Comparison of ENCODE assay signal across 2 cellular contexts in the genomic region with DNA sequence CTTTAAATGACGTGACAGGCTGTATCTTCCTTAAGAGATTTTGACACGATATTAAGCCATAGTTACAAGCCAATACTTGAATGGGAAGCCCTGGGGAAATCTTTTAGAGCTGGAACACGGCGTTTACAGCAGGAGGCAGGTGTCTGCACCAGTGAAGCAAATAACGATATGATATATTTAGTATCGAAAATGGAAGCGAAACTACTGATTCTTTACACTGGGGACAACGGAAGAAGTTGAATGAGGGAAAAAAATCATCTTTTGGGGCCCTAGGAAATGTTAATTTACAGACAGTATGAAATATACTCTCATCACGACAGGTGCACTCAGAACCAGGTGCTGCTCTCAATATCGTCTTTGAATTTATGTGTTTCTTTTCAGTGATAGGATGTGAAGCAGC.
TF ChIP-seq lines count a peak whose summit lies in the region.

No MANE protein-coding gene starts in this region.

TF ChIP-seq in HepG2, 621 proteins besides CTCF, POLR2A, EP300 and RAD21 (continued from another document):
- TF ChIP-seq, protein P1, sequence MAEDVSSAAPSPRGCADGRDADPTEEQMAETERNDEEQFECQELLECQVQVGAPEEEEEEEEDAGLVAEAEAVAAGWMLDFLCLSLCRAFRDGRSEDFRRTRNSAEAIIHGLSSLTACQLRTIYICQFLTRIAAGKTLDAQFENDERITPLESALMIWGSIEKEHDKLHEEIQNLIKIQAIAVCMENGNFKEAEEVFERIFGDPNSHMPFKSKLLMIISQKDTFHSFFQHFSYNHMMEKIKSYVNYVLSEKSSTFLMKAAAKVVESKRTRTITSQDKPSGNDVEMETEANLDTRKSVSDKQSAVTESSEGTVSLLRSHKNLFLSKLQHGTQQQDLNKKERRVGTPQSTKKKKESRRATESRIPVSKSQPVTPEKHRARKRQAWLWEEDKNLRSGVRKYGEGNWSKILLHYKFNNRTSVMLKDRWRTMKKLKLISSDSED (CRISPR knock-in tag; IDR thresholded peaks at IDR 0.05): no peak
- TF ChIP-seq PITX1 (CRISPR knock-in tag; IDR thresholded peaks at IDR 0.05) (no peak), YEATS4 (CRISPR knock-in tag; IDR thresholded peaks at IDR 0.05; ENCODE audit: borderline replicate concordance) (no peak), JARID2 (CRISPR knock-in tag; IDR thresholded peaks at IDR 0.05; ENCODE audit: insufficient replicate concordance) (no peak), ZNF136 (CRISPR knock-in tag; IDR thresholded peaks at IDR 0.05; ENCODE audit: low read depth) (no peak), ZNF563 (CRISPR knock-in tag; IDR thresholded peaks at IDR 0.05) (no peak), SIX4 (CRISPR knock-in tag; IDR thresholded peaks at IDR 0.05) (no peak), ZFP1 (CRISPR knock-in tag; IDR thresholded peaks at IDR 0.05) (no peak), MTA1 (CRISPR knock-in tag; IDR thresholded peaks at IDR 0.05; ENCODE audit: borderline replicate concordance) (no peak)
- TF ChIP-seq, protein P2, sequence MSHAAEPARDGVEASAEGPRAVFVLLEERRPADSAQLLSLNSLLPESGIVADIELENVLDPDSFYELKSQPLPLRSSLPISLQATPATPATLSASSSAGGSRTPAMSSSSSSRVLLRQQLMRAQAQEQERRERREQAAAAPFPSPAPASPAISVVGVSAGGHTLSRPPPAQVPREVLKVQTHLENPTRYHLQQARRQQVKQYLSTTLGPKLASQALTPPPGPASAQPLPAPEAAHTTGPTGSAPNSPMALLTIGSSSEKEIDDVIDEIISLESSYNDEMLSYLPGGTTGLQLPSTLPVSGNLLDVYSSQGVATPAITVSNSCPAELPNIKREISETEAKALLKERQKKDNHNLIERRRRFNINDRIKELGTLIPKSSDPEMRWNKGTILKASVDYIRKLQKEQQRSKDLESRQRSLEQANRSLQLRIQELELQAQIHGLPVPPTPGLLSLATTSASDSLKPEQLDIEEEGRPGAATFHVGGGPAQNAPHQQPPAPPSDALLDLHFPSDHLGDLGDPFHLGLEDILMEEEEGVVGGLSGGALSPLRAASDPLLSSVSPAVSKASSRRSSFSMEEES (CRISPR knock-in tag; IDR thresholded peaks at IDR 0.05): no peak
- TF ChIP-seq, protein P3, sequence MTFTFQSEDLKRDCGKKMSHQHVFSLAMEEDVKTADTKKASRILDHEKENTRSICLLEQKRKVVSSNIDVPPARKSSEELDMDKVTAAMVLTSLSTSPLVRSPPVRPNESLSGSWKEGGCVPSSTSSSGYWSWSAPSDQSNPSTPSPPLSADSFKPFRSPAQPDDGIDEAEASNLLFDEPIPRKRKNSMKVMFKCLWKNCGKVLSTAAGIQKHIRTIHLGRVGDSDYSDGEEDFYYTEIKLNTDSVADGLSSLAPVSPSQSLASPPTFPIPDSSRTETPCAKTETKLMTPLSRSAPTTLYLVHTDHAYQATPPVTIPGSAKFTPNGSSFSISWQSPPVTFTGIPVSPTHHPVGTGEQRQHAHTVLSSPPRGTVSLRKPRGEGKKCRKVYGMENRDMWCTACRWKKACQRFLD (CRISPR knock-in tag; IDR thresholded peaks at IDR 0.05; ENCODE audit: borderline replicate concordance): no peak

TF ChIP-seq in SK-N-SH, 30 proteins besides CTCF, POLR2A, EP300 and RAD21 (continued from another document):
- TF ChIP-seq, protein P4, sequence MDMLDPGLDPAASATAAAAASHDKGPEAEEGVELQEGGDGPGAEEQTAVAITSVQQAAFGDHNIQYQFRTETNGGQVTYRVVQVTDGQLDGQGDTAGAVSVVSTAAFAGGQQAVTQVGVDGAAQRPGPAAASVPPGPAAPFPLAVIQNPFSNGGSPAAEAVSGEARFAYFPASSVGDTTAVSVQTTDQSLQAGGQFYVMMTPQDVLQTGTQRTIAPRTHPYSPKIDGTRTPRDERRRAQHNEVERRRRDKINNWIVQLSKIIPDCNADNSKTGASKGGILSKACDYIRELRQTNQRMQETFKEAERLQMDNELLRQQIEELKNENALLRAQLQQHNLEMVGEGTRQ (IDR thresholded peaks at IDR 0.05; ENCODE audit: borderline replicate concordance, low read depth, low read length): no peak
- TF ChIP-seq RXRA (IDR thresholded peaks at IDR 0.05; ENCODE audit: borderline replicate concordance, low read depth) (no peak), POLR2AphosphoS5 (IDR thresholded peaks at IDR 0.05; ENCODE audit: low read depth, low read length) (no peak), GATA2 (CRISPR knock-in tag; IDR thresholded peaks at IDR 0.05) (no peak), NFIC (IDR thresholded peaks at IDR 0.05; ENCODE audit: borderline replicate concordance) (no peak), TAF1 (IDR thresholded peaks at IDR 0.05; ENCODE audit: borderline replicate concordance, low read depth, low read length) (no peak)
- TF ChIP-seq, protein P5, sequence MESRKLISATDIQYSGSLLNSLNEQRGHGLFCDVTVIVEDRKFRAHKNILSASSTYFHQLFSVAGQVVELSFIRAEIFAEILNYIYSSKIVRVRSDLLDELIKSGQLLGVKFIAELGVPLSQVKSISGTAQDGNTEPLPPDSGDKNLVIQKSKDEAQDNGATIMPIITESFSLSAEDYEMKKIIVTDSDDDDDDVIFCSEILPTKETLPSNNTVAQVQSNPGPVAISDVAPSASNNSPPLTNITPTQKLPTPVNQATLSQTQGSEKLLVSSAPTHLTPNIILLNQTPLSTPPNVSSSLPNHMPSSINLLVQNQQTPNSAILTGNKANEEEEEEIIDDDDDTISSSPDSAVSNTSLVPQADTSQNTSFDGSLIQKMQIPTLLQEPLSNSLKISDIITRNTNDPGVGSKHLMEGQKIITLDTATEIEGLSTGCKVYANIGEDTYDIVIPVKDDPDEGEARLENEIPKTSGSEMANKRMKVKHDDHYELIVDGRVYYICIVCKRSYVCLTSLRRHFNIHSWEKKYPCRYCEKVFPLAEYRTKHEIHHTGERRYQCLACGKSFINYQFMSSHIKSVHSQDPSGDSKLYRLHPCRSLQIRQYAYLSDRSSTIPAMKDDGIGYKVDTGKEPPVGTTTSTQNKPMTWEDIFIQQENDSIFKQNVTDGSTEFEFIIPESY (IDR thresholded peaks at IDR 0.05; ENCODE audit: borderline replicate concordance, low read depth): no peak
